3 cellular contexts compared by ENCODE assay signal in the genomic region with DNA sequence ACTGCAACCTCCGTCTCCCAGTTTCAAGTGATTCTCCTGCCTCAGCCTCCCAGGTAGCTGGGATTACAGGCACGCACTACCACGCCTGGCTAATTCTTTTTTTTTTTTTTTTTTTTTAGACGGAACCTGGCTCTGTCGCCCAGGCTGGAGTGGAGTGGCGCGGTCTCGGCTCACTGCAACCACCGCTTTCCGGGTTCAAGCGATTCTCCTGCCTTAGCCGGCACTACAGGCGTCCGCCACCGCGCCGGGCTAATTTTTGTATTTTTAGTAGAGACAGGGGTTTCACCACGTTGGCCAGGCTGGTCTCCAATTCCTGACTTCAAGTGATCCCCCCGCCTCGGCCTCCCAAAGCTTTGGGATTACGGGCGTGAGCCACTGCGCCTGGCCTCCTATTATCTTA. TPM values are rescaled to one million over a fixed set of nuclear protein-coding genes. Genes with fewer than 3 reads are reported as not detected.
"Had no signal": no experiment of that assay in that cellular context is flagged by ENCODE, and none has a peak within 500 bp of the region (broad histone marks: within the 10 kb centered on the region; RNA-seq: fewer than 3 reads in every experiment).

No MANE protein-coding gene starts in this region.

RNA-seq across cellular contexts. Expression of a gene that starts 35.1 kb away (rescaled TPM):
- total RNA-seq: cardiac muscle cell, mesothelial cell of epicardium, osteocyte had no signal
- polyA plus RNA-seq: cardiac muscle cell had no signal
